25 cellular contexts compared by ENCODE assay signal in genomic region chrX:97050413-97050812, GRCh38.
DNase-seq lines count a peak whose midpoint lies in the region; ATAC-seq, FAIRE-seq and TF ChIP-seq lines count a peak whose summit lies in the region.
"Had no signal": no experiment of that assay in that cellular context is flagged by ENCODE, and none has a peak within 500 bp of the region (broad histone marks: within the 10 kb centered on the region; RNA-seq: fewer than 3 reads in every experiment).

No MANE protein-coding gene starts in this region.

- H3K4me3 Mint-ChIP-seq in H9, result no peak overlapping the region
- H3K4me3 Mint-ChIP-seq: CD4-positive, alpha-beta memory T cell; T-cell had no signal

- H2BK120ac ChIP-seq in IMR-90 (ENCODE audit: low read depth, low read length) (no peak overlapping the region), H1 (replicated peaks; ENCODE audit: low read depth, low read length) (no peak overlapping the region), H9 (ENCODE audit: low read depth, low read length, poor library complexity, severe bottlenecking) (no peak overlapping the region)

- H3T11ph ChIP-seq in H9 (ENCODE audit: low read length), result no peak overlapping the region

- no peaks in the 10 kb centered on the region; the same call in 1 of the 2 replicates for H4K20me1 ChIP-seq in IMR-90 (ENCODE audit: insufficient read depth, low read length)
- H4K20me1 ChIP-seq in H1 (replicated peaks in 1 of 2; ENCODE audit: control insufficient read depth in 1 of 2, insufficient read depth in 2 of 2, low read length in 2 of 2), result no peaks in the 10 kb centered on the region
- H4K20me1 ChIP-seq in H9 (ENCODE audit: control insufficient read depth, insufficient read depth, insufficient read length), result no peaks in the 10 kb centered on the region

- in situ Hi-C loops in IMR-90 (cut with MboI; ENCODE audit: low sequenced_read_pairs), result no loop called here

- intact Hi-C loops in IMR-90 (cut with micrococcal nuclease), result no loop called here
- intact Hi-C loops in psoas muscle (cut with DNase I), result no loop called here

- no peaks in the 10 kb centered on the region for H3K79me2 ChIP-seq in H1 (ENCODE audit: control insufficient read depth in 1 of 2, insufficient read depth in 2 of 2, low read length in 2 of 2)
- H3K79me2 ChIP-seq in H9 (ENCODE audit: insufficient read depth, low read length), result no peaks in the 10 kb centered on the region

- DNase-seq in IMR-90 (peak; percentile 38), H1 (ENCODE audit: low read depth in 1 of 2, low spot score in 2 of 2) (no peak), fibroblast of pulmonary artery (ENCODE audit: low read depth) (peak; percentile 5), superior temporal gyrus (ENCODE audit: extremely low spot score) (peak; percentile 12), H9 (no peak), psoas muscle (no peak)
- DNase-seq: C1 segment of cervical spinal cord; CD4-positive, alpha-beta memory T cell; DMS 273 treated with DMSO at 0.1 percent for 48 hours; DMS79; EL; GDM1; KBM-7; NCI-H1105 treated with DMSO at 0.1 percent for 48 hours; NCI-H146; NCI-H1930; Right ventricle myocardium superior; RPMI8226; T-cell had no signal

- H3K23ac ChIP-seq in IMR-90 (ENCODE audit: low read depth, low read length) (no peak overlapping the region), H1 (ENCODE audit: insufficient read length) (no peak overlapping the region), H9 (ENCODE audit: insufficient read length, low read depth, low read length) (no peak overlapping the region)

- H2BK12ac ChIP-seq in H1 (ENCODE audit: low read depth, low read length) (no peak overlapping the region), H9 (ENCODE audit: insufficient read length, low read depth, low read length) (no peak overlapping the region)

- H3K56ac ChIP-seq in IMR-90 (ENCODE audit: extremely low read depth, insufficient read depth, low read length), result no peak overlapping the region
- no peak overlapping the region for H3K56ac ChIP-seq in H1 (replicated peaks; ENCODE audit: insufficient read length, low read depth, low read length)
- H3K56ac ChIP-seq in H9 (ENCODE audit: insufficient read length, low read depth, low read length), result no peak overlapping the region

- H2AK5ac ChIP-seq in IMR-90 (ENCODE audit: low read depth, low read length), result no peak overlapping the region
- H2AK5ac ChIP-seq in H1 (ENCODE audit: low read depth, low read length), result no peak overlapping the region
- H2AK5ac ChIP-seq in H9 (ENCODE audit: insufficient read length, low read length), result no peak overlapping the region

- no peak overlapping the region for H4K8ac ChIP-seq in IMR-90 (ENCODE audit: low read depth in 2 of 2, low read length in 2 of 2)
- no peak overlapping the region for H4K8ac ChIP-seq in H1 (ENCODE audit: extremely low read depth, insufficient read depth, low read length)
- H4K8ac ChIP-seq in H9 (replicated peaks; ENCODE audit: insufficient read length, low read depth, low read length), result no peak overlapping the region

- H3K4me1 Mint-ChIP-seq in H9, result no peaks in the 10 kb centered on the region
- H3K4me1 Mint-ChIP-seq: CD4-positive, alpha-beta memory T cell; T-cell had no signal

- no peaks in the 10 kb centered on the region for H3K36me3 Mint-ChIP-seq in H9 (ENCODE audit: insufficient read depth in 1 of 3, low read depth in 3 of 3)
- H3K36me3 Mint-ChIP-seq: CD4-positive, alpha-beta memory T cell had no signal

- CTCF ChIA-PET in IMR-90 (lab: Yijun Ruan, JAX), result no interaction called here
- CTCF ChIA-PET in H1 (lab: Charles Lee; ENCODE audit: partially characterized antibody), result no interaction called here

- H3K9me3 ChIP-seq in IMR-90 (ENCODE audit: control insufficient read depth, insufficient read depth, low read length), result no peaks in the 10 kb centered on the region
- H3K9me3 ChIP-seq in H1 (ENCODE audit: insufficient read depth in 2 of 2, low read depth in 1 of 2, low read length in 1 of 2), result no peaks in the 10 kb centered on the region
- H3K9me3 ChIP-seq in H9 (ENCODE audit: control insufficient read depth, low read depth, low read length), result no peaks in the 10 kb centered on the region
- no peaks in the 10 kb centered on the region for H3K9me3 ChIP-seq in psoas muscle
- H3K9me3 ChIP-seq: A549, SJSA1 had no signal

- no peak overlapping the region for H3K4me2 ChIP-seq in IMR-90 (ENCODE audit: low read depth, low read length)
- H3K4me2 ChIP-seq in H1 (ENCODE audit: insufficient read depth in 1 of 2, low read depth in 2 of 2, low read length in 2 of 2), result no peak overlapping the region
- H3K4me2 ChIP-seq in H9 (ENCODE audit: insufficient read depth, insufficient read length, low read length), result no peak overlapping the region
- H3K4me2 ChIP-seq: A549 had no signal

- no peak overlapping the region for H4K5ac ChIP-seq in IMR-90 (ENCODE audit: low read depth, low read length)
- no peak overlapping the region for H4K5ac ChIP-seq in H1 (ENCODE audit: insufficient read length, low read depth, low read length)
- H4K5ac ChIP-seq in H9 (ENCODE audit: insufficient read length, low read depth, low read length), result no peak overlapping the region

- no peak overlapping the region for H3K18ac ChIP-seq in IMR-90 (ENCODE audit: low read depth, low read length)
- no peak overlapping the region for H3K18ac ChIP-seq in H1 (ENCODE audit: extremely low read depth, low read length)
- H3K18ac ChIP-seq in H9 (ENCODE audit: insufficient read length, low read depth, low read length), result no peak overlapping the region

- H3K79me1 ChIP-seq in IMR-90 (ENCODE audit: low read depth in 1 of 2, low read length in 2 of 2), result no peaks in the 10 kb centered on the region
- H3K79me1 ChIP-seq in H1 (ENCODE audit: low read depth, low read length), result no peaks in the 10 kb centered on the region
- H3K79me1 ChIP-seq in H9 (ENCODE audit: insufficient read depth, low read depth, low read length, poor library complexity, severe bottlenecking), result no peaks in the 10 kb centered on the region

- H3K27me3 Mint-ChIP-seq in H9 (ENCODE audit: low read depth), result no peaks in the 10 kb centered on the region
- H3K27me3 Mint-ChIP-seq: CD4-positive, alpha-beta memory T cell had no signal

- ATAC-seq in IMR-90 (ENCODE audit: low read depth) (no peak), psoas muscle (no peak), HG03175 (IDR thresholded peaks at IDR 0.05; ENCODE audit: unreplicated experiment) (no peak)
- ATAC-seq: A549, GM12878, T-cell had no signal

- FAIRE-seq in H1 (lab: Jason Lieb, UNC), result peak; percentile 39
- FAIRE-seq: A549, GM12878, H54, HTR-8/SVneo had no signal

- TF ChIP-seq CTCF in IMR-90 (conservative IDR thresholded peaks at IDR 0.05; ENCODE audit: low read depth, low read length) (no peak), H1 (IDR thresholded peaks at IDR 0.05; ENCODE audit: control extremely low read depth in 1 of 3, insufficient read depth in 1 of 3, low read depth in 1 of 3, low read length in 3 of 3) (no peak), fibroblast of pulmonary artery (IDR thresholded peaks at IDR 0.05; ENCODE audit: low read length, missing control alignments) (no peak), H9 (conservative IDR thresholded peaks at IDR 0.05) (no peak), psoas muscle (IDR thresholded peaks at IDR 0.05) (no peak)

- H2BK20ac ChIP-seq in IMR-90 (ENCODE audit: low read depth, low read length) (no peak overlapping the region), H1 (ENCODE audit: low read length) (no peak overlapping the region), H9 (ENCODE audit: low read depth, low read length, poor library complexity, severe bottlenecking) (no peak overlapping the region)

- H2BK5ac ChIP-seq in IMR-90 (ENCODE audit: low read depth, low read length, poor library complexity, severe bottlenecking) (no peak overlapping the region), H1 (ENCODE audit: low read depth, low read length) (no peak overlapping the region), H9 (ENCODE audit: insufficient read length, low read length) (no peak overlapping the region)

- H3K23me2 ChIP-seq in H1 (ENCODE audit: low read depth, low read length) (no peaks in the 10 kb centered on the region), H9 (ENCODE audit: insufficient read length, low read depth, low read length, poor library complexity, severe bottlenecking) (no peaks in the 10 kb centered on the region)

- no TSS peak for BruUV-seq in IMR-90 (replicated peaks; lab: Mats Ljungman, UMichigan)

- H3K4ac ChIP-seq in IMR-90 (ENCODE audit: low read depth, low read length), result no peak overlapping the region
- no peak overlapping the region for H3K4ac ChIP-seq in H1 (replicated peaks; ENCODE audit: insufficient read length, low read depth, low read length)
- H3K4ac ChIP-seq in H9 (ENCODE audit: low read depth, low read length), result no peak overlapping the region

- no peak overlapping the region for H3K9ac ChIP-seq in IMR-90 (ENCODE audit: low read depth, low read length)
- no peak overlapping the region for H3K9ac ChIP-seq in H1 (replicated peaks in 1 of 4; ENCODE audit: extremely low read depth in 1 of 4, low read depth in 3 of 4, low read length in 3 of 4)
- H3K9ac ChIP-seq in H9 (ENCODE audit: extremely low read depth, insufficient read length, low read length), result no peak overlapping the region

- H2BK15ac ChIP-seq in IMR-90 (ENCODE audit: low read depth, low read length) (no peak overlapping the region), H1 (ENCODE audit: low read length) (no peak overlapping the region), H9 (ENCODE audit: low read depth, low read length) (no peak overlapping the region)

- H4K91ac ChIP-seq in IMR-90 (ENCODE audit: insufficient read depth, low read depth, low read length), result no peak overlapping the region
- no peak overlapping the region for H4K91ac ChIP-seq in H1 (replicated peaks; ENCODE audit: insufficient read length, low read length)
- H4K91ac ChIP-seq in H9 (ENCODE audit: insufficient read length, low read depth, low read length), result no peak overlapping the region

- no peak overlapping the region for H2AK9ac ChIP-seq in IMR-90 (replicated peaks; ENCODE audit: low read depth, low read length, poor library complexity)

- H3K36me3 ChIP-seq in IMR-90 (ENCODE audit: control insufficient read depth, insufficient read depth, low read length) (no peaks in the 10 kb centered on the region), H1 (ENCODE audit: control insufficient read depth in 2 of 4, insufficient read depth in 4 of 4, low read length in 3 of 4) (no peaks in the 10 kb centered on the region), psoas muscle (ENCODE audit: insufficient read depth in 1 of 2, low read depth in 1 of 2) (no peaks in the 10 kb centered on the region)
- H3K36me3 ChIP-seq: SJSA1 had no signal

- TF ChIP-seq RAD21 in IMR-90 (IDR thresholded peaks at IDR 0.05; ENCODE audit: low read length) (no peak), H1 (IDR thresholded peaks at IDR 0.05 in 1 of 2, conservative IDR thresholded peaks at IDR 0.05 in 1 of 2; ENCODE audit: low read depth in 2 of 2, low read length in 2 of 2) (no peak)

- no peaks in the 10 kb centered on the region for H3K4me1 ChIP-seq in IMR-90 (ENCODE audit: control insufficient read depth, insufficient read depth, low read length)
- H3K4me1 ChIP-seq in H1 (replicated peaks in 1 of 4; ENCODE audit: control insufficient read depth in 3 of 4, insufficient read depth in 4 of 4, low read length in 3 of 4), result no peaks in the 10 kb centered on the region
- H3K4me1 ChIP-seq in H9 (ENCODE audit: insufficient read depth, low read length), result no peaks in the 10 kb centered on the region
- no peaks in the 10 kb centered on the region for H3K4me1 ChIP-seq in psoas muscle
- H3K4me1 ChIP-seq: A549, SJSA1 had no signal

- H2AFZ ChIP-seq in IMR-90 (replicated peaks; ENCODE audit: low read length, poor library complexity) (no peak overlapping the region), H1 (ENCODE audit: low read length) (no peak overlapping the region), H9 (ENCODE audit: low read length) (no peak overlapping the region)

- TF ChIP-seq POLR2A in IMR-90 (IDR thresholded peaks at IDR 0.05; ENCODE audit: low read depth, low read length), result no peak
- no peak for TF ChIP-seq POLR2A in H1 (IDR thresholded peaks at IDR 0.05; ENCODE audit: control extremely low read depth in 1 of 2, low read depth in 2 of 2, low read length in 2 of 2)

- no peak for TF ChIP-seq EP300 in H1 (IDR thresholded peaks at IDR 0.05; ENCODE audit: borderline replicate concordance in 1 of 2, low read depth in 2 of 2, low read length in 2 of 2)

- no peak overlapping the region for H3K27ac Mint-ChIP-seq in H9
- H3K27ac Mint-ChIP-seq: CD4-positive, alpha-beta memory T cell; T-cell had no signal

- H3K14ac ChIP-seq in IMR-90 (replicated peaks; ENCODE audit: low read depth, low read length) (no peak overlapping the region), H1 (ENCODE audit: insufficient read length) (no peak overlapping the region), H9 (ENCODE audit: insufficient read depth, low read length) (no peak overlapping the region)

- POLR2A ChIA-PET in IMR-90 (lab: Charles Lee; ENCODE audit: unreplicated experiment), result no interaction called here
- POLR2A ChIA-PET in H1 (lab: Charles Lee; ENCODE audit: partially characterized antibody), result no interaction called here

- WGBS in IMR-90 (ENCODE audit: extremely low coverage in 2 of 2, insufficient read length in 1 of 2), 2 experiments, result no CpG with 5 or more reads among the region's 2 CpGs
- 83% methylated on average over 2 of the region's 2 CpGs; no CpG with 5 or more reads in 1 of the 2 experiments for WGBS in H1 (ENCODE audit: extremely low coverage in 1 of 2, insufficient coverage in 1 of 2, insufficient read length in 1 of 2, insufficient replicate concordance in 2 of 2, low coverage in 1 of 2, low lambda C conversion rate in 2 of 2, missing lambda C conversion rate in 1 of 2), 2 experiments
- WGBS in H9 (ENCODE audit: extremely low coverage, insufficient read length, low lambda C conversion rate), result no CpG with 5 or more reads among the region's 2 CpGs
- WGBS in psoas muscle, 3 donors, result 12 to 27% (median 26%) methylated on average over 2 of the region's 2 CpGs

- dilution Hi-C loops in IMR-90 (cut with HindIII; ENCODE audit: low sequenced_read_pairs, unreplicated experiment), result no loop called here

- H3K4me3 ChIP-seq in IMR-90 (ENCODE audit: insufficient read depth, low read depth, low read length) (no peak overlapping the region), H1 (ENCODE audit: extremely low read depth in 1 of 4, insufficient read depth in 2 of 4, low read depth in 3 of 4, low read length in 4 of 4) (no peak overlapping the region), fibroblast of pulmonary artery (replicated peaks; ENCODE audit: low read depth, low read length) (no peak overlapping the region), psoas muscle (no peak overlapping the region)
- H3K4me3 ChIP-seq: A549, GM12878, SJSA1 had no signal

- H3K9me3 Mint-ChIP-seq in H9, result no peaks in the 10 kb centered on the region
- H3K9me3 Mint-ChIP-seq: CD4-positive, alpha-beta memory T cell; T-cell had no signal

- H3K27me3 ChIP-seq in IMR-90 (ENCODE audit: control insufficient read depth, insufficient read depth, low read length) (no peaks in the 10 kb centered on the region), H1 (replicated peaks in 1 of 4; ENCODE audit: control insufficient read depth in 3 of 4, extremely low read depth in 1 of 4, insufficient read depth in 3 of 4, low read length in 3 of 4) (no peaks in the 10 kb centered on the region), H9 (ENCODE audit: insufficient read depth, low read length) (no peaks in the 10 kb centered on the region), psoas muscle (ENCODE audit: insufficient read depth in 3 of 3, low read length in 2 of 3) (peaks cover 0 to 6% (median 0%) of the 10 kb centered on the region in 3 donors)
- H3K27me3 ChIP-seq: SJSA1 had no signal

- H3K27ac ChIP-seq in IMR-90 (ENCODE audit: insufficient read depth, low read length) (no peak overlapping the region), H1 (ENCODE audit: low read depth, low read length) (no peak overlapping the region), H9 (ENCODE audit: insufficient read length, low read depth, low read length) (no peak overlapping the region), psoas muscle (no peak overlapping the region)
- H3K27ac ChIP-seq: A549, SJSA1 had no signal

- H3K9me1 ChIP-seq in IMR-90 (ENCODE audit: insufficient read depth, low read length), result no peaks in the 10 kb centered on the region

Comparison
In these comparisons a context has a peak if more than half of its experiments do, and no peak if none do; other contexts are left out.
1. DNase-seq: peak in IMR-90 (single experiment), fibroblast of pulmonary artery (single experiment) and superior temporal gyrus (single experiment); none in H1 (0 of 2), H9 (single experiment) and psoas muscle (0 of 2).